15 cellular contexts compared by ENCODE assay signal in genomic region chr21:34204021-34204420, GRCh38.
DNase-seq lines count a peak whose midpoint lies in the region; ATAC-seq and TF ChIP-seq lines count a peak whose summit lies in the region.
"Had no signal": no experiment of that assay in that cellular context is flagged by ENCODE, and none has a peak within 500 bp of the region (broad histone marks: within the 10 kb centered on the region; RNA-seq: fewer than 3 reads in every experiment).

No MANE protein-coding gene starts in this region.

- intact Hi-C loops in left ventricle myocardium inferior (cut with micrococcal nuclease), result loop anchor here (10.0 kb wide), 1 partner anchor 289 kb away; the partner anchor contains the start of gene ATP5PO
- intact Hi-C loops in heart right ventricle (cut with DNase I), result loop anchor here in 8 of 10 donors (5.0 to 10.0 kb wide), 7 partner anchors 72 to 282 kb away; partner anchors contain the start of genes MRPS6 (in 6 of the 8) and SLC5A3 (in 6 of the 8)
- intact Hi-C loops in aorta (cut with DNase I), result loop anchor here (5.0 kb wide), 2 partner anchors 127 to 143 kb away; no protein-coding TSS in a partner anchor

- ATAC-seq in heart right ventricle, result no peak
- ATAC-seq in aorta (ENCODE audit: low FRiP score), result no peak
- no peak for ATAC-seq in HG03196 (IDR thresholded peaks at IDR 0.05; ENCODE audit: unreplicated experiment)
- no peak for ATAC-seq in GM19452 (IDR thresholded peaks at IDR 0.05; ENCODE audit: unreplicated experiment)
- ATAC-seq in HG02973 (IDR thresholded peaks at IDR 0.05; ENCODE audit: unreplicated experiment), result no peak
- ATAC-seq: esophagus mucosa had no signal

- H3K27ac ChIP-seq in left ventricle myocardium inferior (replicated peaks), result peak overlapping the region; percentile 41
- H3K27ac ChIP-seq in heart right ventricle, result peak overlapping the region in 3 of 10 donors; percentile 10 to 37 (median 20)
- H3K27ac ChIP-seq in neutrophil, result peak overlapping the region; percentile 95
- H3K27ac ChIP-seq in aorta (ENCODE audit: low read depth in 1 of 2, low read length in 2 of 2), result peak overlapping the region; percentile 15 to 43
- H3K27ac ChIP-seq: ovary had no signal

- H3K4me1 ChIP-seq in left ventricle myocardium inferior, result peaks cover 35% of the 10 kb centered on the region
- peaks cover 0 to 66% (median 27%) of the 10 kb centered on the region in 9 donors for H3K4me1 ChIP-seq in heart right ventricle
- H3K4me1 ChIP-seq in neutrophil (ENCODE audit: control insufficient read depth in 1 of 2, insufficient read depth in 1 of 2, low read depth in 1 of 2, low read length in 1 of 2), result peaks cover 71 to 76% of the 10 kb centered on the region in 2 experiments
- H3K4me1 ChIP-seq in aorta (ENCODE audit: control insufficient read depth in 1 of 2, insufficient read depth in 2 of 2, low read length in 2 of 2), result no peaks in the 10 kb centered on the region

- TF ChIP-seq CTCF in left ventricle myocardium inferior (IDR thresholded peaks at IDR 0.05; ENCODE audit: borderline replicate concordance) (no peak), heart right ventricle (IDR thresholded peaks at IDR 0.05) (no peak), neutrophil (IDR thresholded peaks at IDR 0.05) (no peak)

- H3K4me3 ChIP-seq in left ventricle myocardium inferior, result no peak overlapping the region
- H3K4me3 ChIP-seq in heart right ventricle, result no peak overlapping the region
- no peak overlapping the region for H3K4me3 ChIP-seq in neutrophil (ENCODE audit: low read depth in 1 of 2, low read length in 1 of 2)
- H3K4me3 ChIP-seq in aorta (ENCODE audit: low read length in 2 of 2), result no peak overlapping the region
- H3K4me3 ChIP-seq: ovary had no signal

- no peak for DNase-seq in left ventricle myocardium inferior
- no peak for DNase-seq in heart right ventricle
- DNase-seq in cerebellar cortex (ENCODE audit: low spot score), result peak; percentile 84
- DNase-seq in aorta, result no peak
- DNase-seq: activated CD4-positive, alpha-beta T cell treated with anti-CD3 and anti-CD28 coated beads for 48 hours; activated T-cell treated with anti-CD3 and anti-CD28 coated beads, Interleukin-2, amount 50 U/mL, for 24 hours; Calu3; NCI-H2029; ovary; stimulated activated CD4-positive, alpha-beta T cell treated with anti-CD3 and anti-CD28 coated beads, Interleukin-12 subunit alpha, Interleukin-12 subunit beta, amount 100 ng/mL, for 4 hours had no signal

- H3K36me3 ChIP-seq in left ventricle myocardium inferior (no peaks in the 10 kb centered on the region), heart right ventricle (no peaks in the 10 kb centered on the region), neutrophil (no peaks in the 10 kb centered on the region), aorta (ENCODE audit: control insufficient read depth in 1 of 2, insufficient read depth in 2 of 2, low read length in 1 of 2) (no peaks in the 10 kb centered on the region)
- H3K36me3 ChIP-seq: ovary had no signal

- H3K27me3 ChIP-seq in left ventricle myocardium inferior (ENCODE audit: low read depth), result no peaks in the 10 kb centered on the region
- no peaks in the 10 kb centered on the region for H3K27me3 ChIP-seq in heart right ventricle
- no peaks in the 10 kb centered on the region for H3K27me3 ChIP-seq in neutrophil
- H3K27me3 ChIP-seq in aorta (ENCODE audit: control insufficient read depth in 1 of 2, insufficient read depth in 2 of 2, low read length in 1 of 2), result no peaks in the 10 kb centered on the region
- H3K27me3 ChIP-seq: ovary had no signal

- H3K9me3 ChIP-seq in left ventricle myocardium inferior (replicated peaks) (no peaks in the 10 kb centered on the region), heart right ventricle (no peaks in the 10 kb centered on the region), neutrophil (no peaks in the 10 kb centered on the region), aorta (ENCODE audit: control insufficient read depth, low read length) (no peaks in the 10 kb centered on the region)
- H3K9me3 ChIP-seq: ovary had no signal

- 51 to 70% methylated on average over 10 of the region's 10 CpGs for whole genome bisulfite sequencing in heart right ventricle, 2 donors
- 50 to 64% methylated on average over 10 of the region's 10 CpGs for WGBS in aorta, 2 donors
